In genomic region chr10:103548581-103549348, GRCh38 we compare ENCODE assay signal across 13 cellular contexts. TPM values are rescaled to one million over a fixed set of nuclear protein-coding genes. Genes with fewer than 3 reads are reported as not detected.
DNase-seq lines count a peak whose midpoint lies in the region; ATAC-seq and TF ChIP-seq lines count a peak whose summit lies in the region.
"Had no signal": no experiment of that assay in that cellular context is flagged by ENCODE, and none has a peak within 500 bp of the region (broad histone marks: within the 10 kb centered on the region; RNA-seq: fewer than 3 reads in every experiment).

No MANE protein-coding gene starts in this region.

- H3K9ac ChIP-seq in Karpas-422 (ENCODE audit: low read length) = no peak overlapping the region

- no peaks in the 10 kb centered on the region for H3K9me3 ChIP-seq in Karpas-422 (ENCODE audit: low read length)
- H3K9me3 ChIP-seq: heart right ventricle had no signal

- H3K4me2 ChIP-seq in Karpas-422 (ENCODE audit: low read depth, low read length, poor library complexity, severe bottlenecking) = peak overlapping the region; percentile 73

- H3K4me1 ChIP-seq in Karpas-422 (ENCODE audit: low read length) = peaks cover 69% of the 10 kb centered on the region

- no peak for DNase-seq in Karpas-422
- DNase-seq in NCI-H526 treated with DMSO at 0.1 percent for 48 hours (lab: John Stamatoyannopoulos, UW) = peak; percentile 74
- DNase-seq in islet precursor cell = peak; percentile 40
- DNase-seq in natural killer cell = no peak
- DNase-seq in putamen (ENCODE audit: low spot score) = no peak
- DNase-seq: activated B cell treated with CpG ODN at 0.5 μM for 24 hours; activated T-cell treated with anti-CD3 and anti-CD28 coated beads, Interleukin-2, amount 50 U/mL, for 24 hours; heart right ventricle; SIG-M5; stimulated activated CD4-positive, alpha-beta T cell treated with anti-CD3 and anti-CD28 coated beads, Interleukin-15, amount 100 ng/mL, for 24 hours had no signal

- TF ChIP-seq CTCF in 22Rv1 (IDR thresholded peaks at IDR 0.05) (no peak), natural killer cell (IDR thresholded peaks at IDR 0.05) (no peak)

- no peaks in the 10 kb centered on the region for H3K9me2 ChIP-seq in Karpas-422 (replicated peaks; ENCODE audit: insufficient read depth, low read length)

- intact Hi-C loops in natural killer cell (cut with micrococcal nuclease) = no loop called here

- H2AFZ ChIP-seq in Karpas-422 (ENCODE audit: low read length) = no peak overlapping the region

- H3K4me3 ChIP-seq in Karpas-422 (ENCODE audit: low read length) = no peak overlapping the region
- H3K4me3 ChIP-seq: heart right ventricle had no signal

- no peaks in the 10 kb centered on the region for H3K79me2 ChIP-seq in Karpas-422 (ENCODE audit: low read length)

- H3K27ac Mint-ChIP-seq in natural killer cell = no peak overlapping the region
- H3K27ac Mint-ChIP-seq: activated B cell treated with CpG ODN at 0.5 μM for 24 hours; activated T-cell treated with anti-CD3 and anti-CD28 coated beads, Interleukin-2, amount 50 U/mL, for 24 hours had no signal

- no peaks in the 10 kb centered on the region for H3K27me3 ChIP-seq in Karpas-422 (ENCODE audit: low read length)

- no peaks in the 10 kb centered on the region for H3K36me3 Mint-ChIP-seq in natural killer cell

- peak overlapping the region; percentile 87 for H3K27ac ChIP-seq in 22Rv1
- peak overlapping the region; percentile 85 for H3K27ac ChIP-seq in Karpas-422 (ENCODE audit: low read length)
- H3K27ac ChIP-seq: heart right ventricle had no signal

- H4K20me1 ChIP-seq in Karpas-422 (ENCODE audit: insufficient read depth, low read depth, low read length) = no peaks in the 10 kb centered on the region

- H3K4me1 Mint-ChIP-seq in natural killer cell = peaks cover 0 to 4% of the 10 kb centered on the region in 2 donors

- H3K9me3 Mint-ChIP-seq in natural killer cell = no peaks in the 10 kb centered on the region
- H3K9me3 Mint-ChIP-seq: activated T-cell treated with anti-CD3 and anti-CD28 coated beads, Interleukin-2, amount 50 U/mL, for 24 hours had no signal

- ATAC-seq in natural killer cell (no peak), GM19035 (IDR thresholded peaks at IDR 0.05; ENCODE audit: unreplicated experiment) (no peak), HG02870 (IDR thresholded peaks at IDR 0.05; ENCODE audit: unreplicated experiment) (no peak)
- ATAC-seq: heart right ventricle had no signal

- H3K4me3 Mint-ChIP-seq in natural killer cell = no peak overlapping the region
- H3K4me3 Mint-ChIP-seq: activated B cell treated with CpG ODN at 0.5 μM for 24 hours; activated T-cell treated with anti-CD3 and anti-CD28 coated beads, Interleukin-2, amount 50 U/mL, for 24 hours had no signal

- H3K36me3 ChIP-seq in Karpas-422 (ENCODE audit: insufficient read depth, low read length) = no peaks in the 10 kb centered on the region
- H3K36me3 ChIP-seq: heart right ventricle had no signal

- peaks cover 13 to 14% of the 10 kb centered on the region in 2 donors for H3K27me3 Mint-ChIP-seq in natural killer cell (ENCODE audit: low read depth in 2 of 2)

RNA-seq across cellular contexts. Expression of gene NEURL1, which starts 55.3 kb away (rescaled TPM):
- 0.04 TPM in 1 of 2 replicates, not detected in the other for total RNA-seq in Karpas-422 (2014; rRNA removed; shearing (Covaris generic); ENCODE audit: low replicate concordance)
- 1 to 10 TPM in 2 of 3 donors, under 1 TPM in 1; 0.95 to 8.5 (median 1.5) TPM for total RNA-seq in natural killer cell

Comparison
In these comparisons a context has a peak if more than half of its experiments do, and no peak if none do; other contexts are left out.
1. DNase-seq: peak in NCI-H526 treated with DMSO at 0.1 percent for 48 hours (single experiment) and islet precursor cell (single experiment); none in Karpas-422 (single experiment), natural killer cell (single experiment) and putamen (single experiment).